ENCODE assay signal across 8 cellular contexts in the genomic region with DNA sequence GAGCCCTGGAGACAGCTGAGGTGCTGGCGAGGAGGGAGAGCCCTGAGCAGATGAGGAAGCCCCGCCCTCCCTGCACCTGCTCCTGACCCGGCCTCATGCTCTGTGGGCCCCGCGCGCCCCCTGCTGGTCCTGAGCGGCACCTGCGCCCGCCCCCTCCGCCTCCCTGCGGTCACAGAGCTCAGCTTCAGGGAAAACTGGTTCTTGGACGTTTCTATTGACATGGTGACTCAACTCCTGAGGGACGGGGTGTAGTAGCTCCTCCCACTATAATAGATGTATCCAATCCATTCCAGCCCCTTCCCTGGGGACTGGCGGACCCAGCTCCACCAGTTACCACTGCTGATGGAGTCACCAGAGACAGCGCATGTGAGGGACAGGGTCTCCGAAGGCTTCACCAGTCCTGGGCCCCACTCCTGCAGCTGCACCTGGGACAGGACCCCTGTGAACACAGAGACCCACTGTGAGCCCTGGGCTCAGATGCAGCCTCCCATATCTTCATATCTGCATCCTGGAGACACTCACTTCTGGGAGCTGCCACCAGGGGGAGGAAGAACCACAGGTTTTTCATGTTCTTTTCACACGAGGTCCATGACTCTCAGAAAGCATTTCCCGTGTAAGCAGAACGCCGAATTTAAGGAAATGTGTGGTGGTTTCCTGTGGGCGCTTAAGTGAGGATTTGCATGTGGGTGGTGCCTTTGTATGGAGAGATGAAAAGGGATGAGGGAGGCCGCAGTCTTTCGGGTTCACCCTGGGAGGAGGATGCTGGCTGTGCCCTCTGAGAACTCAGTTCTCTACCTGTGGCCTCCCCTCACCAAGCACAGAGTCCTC.
A peak's percentile ranks its signal among the peaks of the same experiment; 100 is the strongest.
DNase-seq lines count a peak whose midpoint lies in the region; ATAC-seq and TF ChIP-seq lines count a peak whose summit lies in the region.

No MANE protein-coding gene starts in this region.

- in situ Hi-C loops in ACHN (cut with HindIII; ENCODE audit: low pct_ligation_motif_present, low pct_unique_long_range_greater_than_20kb, low sequenced_read_pairs) = no loop called here

- peak overlapping the region; percentile 39 for H3K4me3 ChIP-seq in Jurkat, Clone E6-1 (ENCODE audit: low read length)
- H3K4me3 ChIP-seq in kidney epithelial cell (ENCODE audit: low read depth, low read length) = no peak overlapping the region

- H3K36me3 ChIP-seq in kidney epithelial cell (ENCODE audit: control insufficient read depth, insufficient read depth, low read length) = no peaks in the 10 kb centered on the region

- ATAC-seq in GM18867 (IDR thresholded peaks at IDR 0.05; ENCODE audit: unreplicated experiment) (peak; percentile 56), HG03039 (IDR thresholded peaks at IDR 0.05; ENCODE audit: unreplicated experiment) (no peak)

- DNase-seq in ACHN (peak; percentile 93), SIG-M5 (lab: John Stamatoyannopoulos, UW) (peak; percentile 16), kidney epithelial cell (ENCODE audit: low read depth) (no peak)
- DNase-seq in Jurkat, Clone E6-1 (ENCODE audit: low read depth, low spot score) = peak; percentile 92
- peak; percentile 71 to 79 for DNase-seq in activated T-helper 1 cell treated with anti-CD3 and anti-CD28 coated beads, Interleukin-2, amount 50 U/mL, for 16 hours (ENCODE audit: low read depth in 1 of 2, low spot score in 1 of 2)
- DNase-seq in stimulated activated CD8-positive, alpha-beta memory T cell treated with anti-CD3 and anti-CD28 coated beads, Interleukin-7, amount 100 ng/mL, for 24 hours (ENCODE audit: low read depth) = peak; percentile 72

- peak; percentile 36 for TF ChIP-seq CTCF in kidney epithelial cell (IDR thresholded peaks at IDR 0.05; ENCODE audit: insufficient read depth, low read length, poor library complexity, severe bottlenecking)

- H3K27me3 ChIP-seq in kidney epithelial cell (ENCODE audit: control insufficient read depth, insufficient read depth, low read length) = no peaks in the 10 kb centered on the region
